Comparison of ENCODE assay signal across 11 cellular contexts in the genomic region with DNA sequence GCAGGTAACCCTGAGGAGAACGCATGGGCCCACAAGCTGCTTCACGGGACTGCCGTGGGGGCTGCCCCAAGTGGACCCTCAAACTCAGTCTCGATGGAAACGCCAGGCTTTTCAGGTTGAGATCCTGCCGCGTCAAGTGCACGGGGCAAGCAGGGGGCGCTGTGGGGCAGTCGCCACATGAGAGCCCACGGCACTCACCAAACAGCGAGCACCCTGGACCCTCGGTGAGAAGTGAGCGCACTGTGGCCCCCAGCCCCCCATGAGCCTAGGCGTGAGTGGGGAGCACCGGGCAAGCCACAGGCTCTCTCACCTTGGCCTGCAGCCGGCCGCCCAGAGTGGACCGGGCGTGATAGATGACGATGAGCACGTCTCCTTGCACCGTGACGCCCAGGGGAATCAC. TPM values are rescaled to one million over a fixed set of nuclear protein-coding genes. Genes with fewer than 3 reads are reported as not detected.
A peak's percentile ranks its signal among the peaks of the same experiment; 100 is the strongest.
DNase-seq lines count a peak whose midpoint lies in the region; ATAC-seq and TF ChIP-seq lines count a peak whose summit lies in the region.
"Had no signal": no experiment of that assay in that cellular context is flagged by ENCODE, and none has a peak within 500 bp of the region (broad histone marks: within the 10 kb centered on the region; RNA-seq: fewer than 3 reads in every experiment).

No MANE protein-coding gene starts in this region.

- no peaks in the 10 kb centered on the region for H3K27me3 ChIP-seq in Caco-2 (replicated peaks; ENCODE audit: control insufficient read depth, insufficient read depth, low read length)
- H3K27me3 ChIP-seq in HCT116 (ENCODE audit: insufficient read depth, low read length) = no peaks in the 10 kb centered on the region
- no peaks in the 10 kb centered on the region for H3K27me3 ChIP-seq in heart right ventricle
- no peaks in the 10 kb centered on the region for H3K27me3 ChIP-seq in aorta (ENCODE audit: control insufficient read depth in 1 of 2, insufficient read depth in 2 of 2, low read length in 1 of 2)

- ATAC-seq in HCT116 = peak; percentile 51
- no peak for ATAC-seq in heart right ventricle
- ATAC-seq in aorta (ENCODE audit: low FRiP score) = no peak
- ATAC-seq: Panc1 had no signal

- no peak for DNase-seq in Caco-2
- no peak for DNase-seq in HCT116 (ENCODE audit: low read depth, low spot score)
- no peak for DNase-seq in astrocyte of the spinal cord (ENCODE audit: low read depth, low spot score)
- no peak for DNase-seq in mesothelial cell of epicardium (ENCODE audit: low spot score in 2 of 2, unreplicated experiment in 2 of 2)
- no peak for DNase-seq in heart right ventricle
- DNase-seq in aorta = no peak
- no peak for DNase-seq in NCI-H1092 (lab: John Stamatoyannopoulos, UW)
- no peak for DNase-seq in midbrain (lab: John Stamatoyannopoulos, UW)
- DNase-seq: head of caudate nucleus, NCI-H2029 had no signal

- H4K20me1 ChIP-seq in HCT116 (ENCODE audit: insufficient read depth) = no peaks in the 10 kb centered on the region

- TF ChIP-seq POLR2A in HCT116 (IDR thresholded peaks at IDR 0.05; ENCODE audit: borderline replicate concordance, extremely low read depth, insufficient read depth, insufficient read length) = no peak

- H3K36me3 Mint-ChIP-seq in Caco-2 (ENCODE audit: insufficient read depth, unreplicated experiment) (peaks cover 73% of the 10 kb centered on the region), mesothelial cell of epicardium (peaks cover 40% of the 10 kb centered on the region)

- TF ChIP-seq RAD21 in HCT116 (IDR thresholded peaks at IDR 0.05; ENCODE audit: low read depth) = peak; percentile 26; the same call in 1 of the 2 replicates

- no peaks in the 10 kb centered on the region for H3K4me1 Mint-ChIP-seq in Caco-2 (ENCODE audit: low read depth, unreplicated experiment)
- H3K4me1 Mint-ChIP-seq in mesothelial cell of epicardium = no peaks in the 10 kb centered on the region

- H3K4me2 ChIP-seq in HCT116 (ENCODE audit: low read length) = no peak overlapping the region

- WGBS in heart right ventricle, 2 donors = 89 to 94% methylated on average over 24 of the region's 24 CpGs
- 90 to 91% methylated on average over 24 of the region's 24 CpGs for WGBS in aorta, 2 donors

- no peaks in the 10 kb centered on the region for H3K9me3 Mint-ChIP-seq in Caco-2 (ENCODE audit: unreplicated experiment)
- no peaks in the 10 kb centered on the region for H3K9me3 Mint-ChIP-seq in mesothelial cell of epicardium

- H3K9me2 ChIP-seq in HCT116 (ENCODE audit: insufficient read depth) = no peaks in the 10 kb centered on the region

- peaks cover 4% of the 10 kb centered on the region; the same call in 1 of the 2 replicates for H3K36me3 ChIP-seq in Caco-2 (ENCODE audit: control insufficient read depth, insufficient read depth, low read length)
- H3K36me3 ChIP-seq in HCT116 (ENCODE audit: control insufficient read depth in 1 of 2, insufficient read depth in 2 of 2, low read length in 2 of 2) = peaks cover 9 to 17% of the 10 kb centered on the region in 2 experiments; a peak in 3 of 4 replicates
- H3K36me3 ChIP-seq in heart right ventricle = peaks cover 0 to 100% (median 52%) of the 10 kb centered on the region in 9 donors
- peaks cover 0 to 14% of the 10 kb centered on the region in 2 donors for H3K36me3 ChIP-seq in aorta (ENCODE audit: control insufficient read depth in 1 of 2, insufficient read depth in 2 of 2, low read length in 1 of 2)

- TF ChIP-seq CTCF in Caco-2 (IDR thresholded peaks at IDR 0.05; ENCODE audit: insufficient read depth in 1 of 2, low read depth in 1 of 2, low read length in 1 of 2, severe bottlenecking in 1 of 2, unreplicated experiment in 1 of 2) (no peak), HCT116 (IDR thresholded peaks at IDR 0.05 in 2 of 3, conservative IDR thresholded peaks at IDR 0.05 in 1 of 3; ENCODE audit: borderline replicate concordance in 1 of 3, insufficient read depth in 1 of 3, low read depth in 2 of 3, low read length in 2 of 3) (peak; percentile 19 to 52 (median 51); a peak in 4 of 6 replicates), astrocyte of the spinal cord (IDR thresholded peaks at IDR 0.05; ENCODE audit: low read depth, low read length) (peak; percentile 33), mesothelial cell of epicardium (IDR thresholded peaks at IDR 0.05; ENCODE audit: unreplicated experiment) (peak; percentile 34), heart right ventricle (IDR thresholded peaks at IDR 0.05) (peak in 3 of 9 donors; percentile 11 to 26 (median 11))

- no peak overlapping the region for H2AFZ ChIP-seq in HCT116 (ENCODE audit: low read depth, low read length, poor library complexity, severe bottlenecking)

- H3K9ac ChIP-seq in HCT116 (ENCODE audit: low read length) = no peak overlapping the region

- intact Hi-C loops in Caco-2 (cut with micrococcal nuclease; ENCODE audit: unreplicated experiment) = no loop called here
- intact Hi-C loops in HCT116 (cut with micrococcal nuclease) = no loop called here
- intact Hi-C loops in heart right ventricle (cut with DNase I) = no loop called here
- intact Hi-C loops in aorta (cut with DNase I) = no loop called here

- H3K27ac Mint-ChIP-seq in Caco-2 (ENCODE audit: unreplicated experiment) (peak overlapping the region; percentile 48), mesothelial cell of epicardium (no peak overlapping the region)

- no peak overlapping the region for H3K27ac ChIP-seq in HCT116 (ENCODE audit: low read depth, low read length)
- no peak overlapping the region for H3K27ac ChIP-seq in heart right ventricle
- H3K27ac ChIP-seq in aorta (ENCODE audit: low read depth in 1 of 2, low read length in 2 of 2) = no peak overlapping the region

- in situ Hi-C loops in astrocyte of the spinal cord (cut with HindIII; ENCODE audit: low sequenced_read_pairs) = no loop called here

- H3K9me3 ChIP-seq in Caco-2 (no peaks in the 10 kb centered on the region), HCT116 (ENCODE audit: control insufficient read depth in 1 of 2, insufficient read depth in 1 of 2, low read depth in 1 of 2, low read length in 2 of 2) (no peaks in the 10 kb centered on the region), heart right ventricle (no peaks in the 10 kb centered on the region), aorta (ENCODE audit: control insufficient read depth, low read length) (no peaks in the 10 kb centered on the region)

- no peak overlapping the region for H3K4me3 Mint-ChIP-seq in Caco-2 (ENCODE audit: unreplicated experiment)
- no peak overlapping the region for H3K4me3 Mint-ChIP-seq in mesothelial cell of epicardium

- RAD21 ChIA-PET in HCT116 (lab: Charles Lee; ENCODE audit: low non-redundant PET in 1 of 2, low total read pairs in 2 of 2, uncharacterized antibody in 2 of 2, unreplicated experiment in 2 of 2) = no interaction called here

- H3K27me3 Mint-ChIP-seq in Caco-2 (ENCODE audit: insufficient read depth, unreplicated experiment) (no peaks in the 10 kb centered on the region), mesothelial cell of epicardium (ENCODE audit: low read depth) (no peaks in the 10 kb centered on the region)

- no TSS peak for BruUV-seq in Caco-2 (replicated peaks; lab: Mats Ljungman, UMichigan)
- BruUV-seq in HCT116 (replicated peaks; lab: Mats Ljungman, UMichigan) = no TSS peak

- POLR2A ChIA-PET in Caco-2 (lab: Charles Lee) (no interaction called here), HCT116 (lab: Charles Lee) (no interaction called here)

- H3K4me3 ChIP-seq in Caco-2 (ENCODE audit: low read depth, low read length) (no peak overlapping the region), HCT116 (replicated peaks in 1 of 2; ENCODE audit: low read depth in 1 of 2, low read length in 2 of 2) (no peak overlapping the region), astrocyte of the spinal cord (ENCODE audit: low read depth, low read length) (no peak overlapping the region), heart right ventricle (no peak overlapping the region), aorta (ENCODE audit: low read length in 2 of 2) (no peak overlapping the region)

- no peaks in the 10 kb centered on the region for H3K79me2 ChIP-seq in HCT116 (ENCODE audit: insufficient read depth, low read length)

- CTCF ChIA-PET in Caco-2 (lab: Charles Lee) (interaction anchor here (0.6 to 1.0 kb wide), 2 partner anchors 110 to 342 kb away, joined by 3 to 8 read pairs; partner anchors contain the start of gene IDUA), HCT116 (lab: Charles Lee) (no interaction called here)

- H3K4me1 ChIP-seq in Caco-2 (no peaks in the 10 kb centered on the region), HCT116 (ENCODE audit: control insufficient read depth in 1 of 2, insufficient read depth in 2 of 2, low read length in 2 of 2) (no peaks in the 10 kb centered on the region), heart right ventricle (no peaks in the 10 kb centered on the region), aorta (ENCODE audit: control insufficient read depth in 1 of 2, insufficient read depth in 2 of 2, low read length in 2 of 2) (no peaks in the 10 kb centered on the region)

TF ChIP-seq in HCT116, 20 proteins besides CTCF, POLR2A, EP300 and RAD21:
- TF ChIP-seq SIN3A (IDR thresholded peaks at IDR 0.05; ENCODE audit: low read depth) = no peak
- TF ChIP-seq POLR2AphosphoS5 (IDR thresholded peaks at IDR 0.05; ENCODE audit: low read depth, low read length) = no peak
- TF ChIP-seq YY1 (IDR thresholded peaks at IDR 0.05; ENCODE audit: extremely low read depth, insufficient replicate concordance, low read depth, low read length) = no peak

RNA-seq across cellular contexts. Expression of gene CPLX1, which starts 50.9 kb away (rescaled TPM):
- total RNA-seq in Caco-2 (2022) (20.5 and 20.9 TPM in 2 replicates), HCT116 (2021; ENCODE audit: unreplicated experiment) (14.5 TPM), mesothelial cell of epicardium (4.5 to 4.7 TPM (median 4.6 TPM) in 3 replicates), heart right ventricle (1 to 10 TPM; 1.5 to 4.8 (median 2.2) TPM), aorta (10 to 100 TPM in 1 of 2 donors, 1 to 10 TPM in 1; 5.2 to 13.7 TPM)
- 7.4 and 8.1 TPM in 2 replicates for polyA plus RNA-seq in HCT116 (2012)
- polyA plus RNA-seq in heart right ventricle (10 to 100 TPM in 1 of 2 donors, 1 to 10 TPM in 1; 2.1 to 10.8 TPM), aorta (under 1 TPM; 0.13 to 0.50 TPM)

RNA-seq across cellular contexts. Expression of gene GAK, which starts 55.3 kb away (rescaled TPM):
- total RNA-seq in Caco-2 (2022) (126 TPM in 2 replicates), HCT116 (2021; ENCODE audit: unreplicated experiment) (123 TPM), mesothelial cell of epicardium (113 to 114 TPM (median 114 TPM) in 3 replicates), heart right ventricle (10 to 100 TPM; 21.0 to 38.1 (median 26.9) TPM), aorta (10 to 100 TPM; 90.8 to 98.0 TPM)
- 69.3 and 74.1 TPM in 2 replicates for polyA plus RNA-seq in HCT116 (2012)
- polyA plus RNA-seq in heart right ventricle (100 to 1,000 TPM in 1 of 2 donors, 10 to 100 TPM in 1; 48.6 to 105 TPM), aorta (100 to 1,000 TPM in 1 of 2 donors, 10 to 100 TPM in 1; 52.0 to 300 TPM)

RNA-seq across cellular contexts. Expression of gene TMEM175, which starts 55.5 kb away (rescaled TPM):
- 22.3 and 30.2 TPM in 2 replicates for total RNA-seq in Caco-2 (2022)
- total RNA-seq in HCT116 (2021; ENCODE audit: unreplicated experiment) = 17.5 TPM
- 19.1 and 21.9 TPM in 2 replicates for polyA plus RNA-seq in HCT116 (2012)
- total RNA-seq in mesothelial cell of epicardium = 25.5 to 32.5 TPM (median 28.0 TPM) in 3 replicates
- total RNA-seq in heart right ventricle = 10 to 100 TPM; 15.6 to 27.9 (median 19.0) TPM
- 10 to 100 TPM; 16.3 to 49.6 TPM for polyA plus RNA-seq in heart right ventricle
- 10 to 100 TPM; 17.4 to 26.0 TPM for total RNA-seq in aorta
- 10 to 100 TPM; 35.2 to 81.3 TPM for polyA plus RNA-seq in aorta

Comparison
In these comparisons a context has a peak if more than half of its experiments do, and no peak if none do; other contexts are left out.
1. CTCF ChIP-seq: peak in HCT116 (3 of 3), astrocyte of the spinal cord (single experiment) and mesothelial cell of epicardium (single experiment); none in Caco-2 (0 of 2).